ENCODE assay signal across 9 cellular contexts in genomic region chr2:102235491-102235890, GRCh38. TPM values are rescaled to one million over a fixed set of nuclear protein-coding genes. Genes with fewer than 3 reads are reported as not detected.
DNase-seq lines count a peak whose midpoint lies in the region; ATAC-seq and TF ChIP-seq lines count a peak whose summit lies in the region.
"Had no signal": no experiment of that assay in that cellular context is flagged by ENCODE, and none has a peak within 500 bp of the region (broad histone marks: within the 10 kb centered on the region; RNA-seq: fewer than 3 reads in every experiment).

No MANE protein-coding gene starts in this region.

- in situ Hi-C loops in transverse colon (cut with MboI; ENCODE audit: low pct_ligation_motif_present in 1 of 4, low pct_unique_long_range_greater_than_20kb in 1 of 4, low sequenced_read_pairs in 3 of 4) = loop anchor here in 1 of 4 donors (10.0 kb wide), 1 partner anchor 211 kb away; no protein-coding TSS in a partner anchor

- 84% methylated on average over 5 of the region's 5 CpGs for WGBS in liver
- 80 to 92% methylated on average over 2 to 5 of the region's 5 CpGs for WGBS in transverse colon (ENCODE audit: low coverage in 1 of 2), 2 donors

- no peaks in the 10 kb centered on the region for H3K27me3 ChIP-seq in liver (ENCODE audit: control insufficient read depth in 4 of 4, insufficient read depth in 4 of 4, low read length in 3 of 4)
- no peaks in the 10 kb centered on the region for H3K27me3 ChIP-seq in transverse colon

- H3K27me3 Mint-ChIP-seq in Calu3 (ENCODE audit: unreplicated experiment) = no peaks in the 10 kb centered on the region
- no peaks in the 10 kb centered on the region for H3K27me3 Mint-ChIP-seq in activated CD8-positive, alpha-beta T cell treated with anti-CD3 and anti-CD28 coated beads, Interleukin-2, amount 10 ng/mL, durations not matched to agents 7 days and 5 days (ENCODE audit: low read depth)

- no peak overlapping the region for H3K27ac ChIP-seq in liver (ENCODE audit: low read depth in 1 of 2, low read length in 2 of 2)
- no peak overlapping the region for H3K27ac ChIP-seq in transverse colon

- DNase-seq in Calu3 = peak; percentile 30
- DNase-seq in HCEC 1CT = peak; percentile 33
- DNase-seq in activated CD8-positive, alpha-beta T cell treated with anti-CD3 and anti-CD28 coated beads, Interleukin-2, amount 10 ng/mL, durations not matched to agents 7 days and 5 days = peak; percentile 54
- no peak for DNase-seq in transverse colon
- DNase-seq in NCI-H1694 (lab: John Stamatoyannopoulos, UW) = no peak

- H3K9me3 ChIP-seq in liver (ENCODE audit: control insufficient read depth in 4 of 4, low read length in 3 of 4) (no peaks in the 10 kb centered on the region), transverse colon (no peaks in the 10 kb centered on the region)

- TF ChIP-seq CTCF in Calu3 (IDR thresholded peaks at IDR 0.05; ENCODE audit: unreplicated experiment) = no peak
- peak; percentile 38 for TF ChIP-seq CTCF in liver (IDR thresholded peaks at IDR 0.05; ENCODE audit: low read depth, low read length, missing input control)
- peak in 1 of 5 experiments; percentile 4 for TF ChIP-seq CTCF in transverse colon (IDR thresholded peaks at IDR 0.05)

- no TSS peak for BruUV-seq in Calu3 (replicated peaks; lab: Mats Ljungman, UMichigan)

- H3K36me3 Mint-ChIP-seq in Calu3 (ENCODE audit: insufficient read depth, unreplicated experiment) = peaks cover 16% of the 10 kb centered on the region
- H3K36me3 Mint-ChIP-seq in activated CD8-positive, alpha-beta T cell treated with anti-CD3 and anti-CD28 coated beads, Interleukin-2, amount 10 ng/mL, durations not matched to agents 7 days and 5 days (ENCODE audit: low read depth) = peaks cover 1% of the 10 kb centered on the region
- H3K36me3 Mint-ChIP-seq: brain had no signal

- peaks cover 0 to 2% (median 1%) of the 10 kb centered on the region in 4 donors for H3K4me1 ChIP-seq in liver (ENCODE audit: control insufficient read depth in 4 of 4, insufficient read depth in 4 of 4, low read length in 3 of 4)
- peaks cover 0 to 2% (median 2%) of the 10 kb centered on the region in 4 donors for H3K4me1 ChIP-seq in transverse colon

- no peak overlapping the region for H3K4me3 Mint-ChIP-seq in Calu3 (ENCODE audit: low read depth, unreplicated experiment)
- H3K4me3 Mint-ChIP-seq in activated CD8-positive, alpha-beta T cell treated with anti-CD3 and anti-CD28 coated beads, Interleukin-2, amount 10 ng/mL, durations not matched to agents 7 days and 5 days = no peak overlapping the region
- H3K4me3 Mint-ChIP-seq: brain had no signal

- TF ChIP-seq EP300 in transverse colon (IDR thresholded peaks at IDR 0.05; ENCODE audit: low read depth) = no peak

- H3K27ac Mint-ChIP-seq in Calu3 (ENCODE audit: unreplicated experiment) = no peak overlapping the region
- peak overlapping the region; percentile 13 for H3K27ac Mint-ChIP-seq in activated CD8-positive, alpha-beta T cell treated with anti-CD3 and anti-CD28 coated beads, Interleukin-2, amount 10 ng/mL, durations not matched to agents 7 days and 5 days
- H3K27ac Mint-ChIP-seq: brain had no signal

- no peaks in the 10 kb centered on the region for H3K36me3 ChIP-seq in liver (ENCODE audit: control insufficient read depth in 4 of 4, insufficient read depth in 3 of 4, low read depth in 1 of 4, low read length in 3 of 4)
- no peaks in the 10 kb centered on the region for H3K36me3 ChIP-seq in transverse colon

- intact Hi-C loops in Calu3 (cut with micrococcal nuclease; ENCODE audit: unreplicated experiment) = no loop called here
- intact Hi-C loops in transverse colon (cut with DNase I; ENCODE audit: low total_unique reads) = loop anchor here (10.0 kb wide), 1 partner anchor 181 kb away; no protein-coding TSS in a partner anchor

- CTCF ChIA-PET in Calu3 (lab: Charles Lee) = interaction anchor here (0.6 to 1.0 kb wide), 2 partner anchors 67 to 215 kb away, joined by 4 read pairs; no protein-coding TSS in a partner anchor
- CTCF ChIA-PET in activated CD8-positive, alpha-beta T cell treated with anti-CD3 and anti-CD28 coated beads, Interleukin-2, amount 10 ng/mL, durations not matched to agents 7 days and 5 days (lab: Charles Lee) = interaction anchor here (0.6 to 3.4 kb wide), 11 partner anchors 15 to 942 kb away, joined by 3 to 25 read pairs (median 3); no protein-coding TSS in a partner anchor

- H3K4me1 Mint-ChIP-seq in Calu3 (ENCODE audit: low read depth, unreplicated experiment) = peaks cover 26% of the 10 kb centered on the region
- peaks cover 47% of the 10 kb centered on the region for H3K4me1 Mint-ChIP-seq in activated CD8-positive, alpha-beta T cell treated with anti-CD3 and anti-CD28 coated beads, Interleukin-2, amount 10 ng/mL, durations not matched to agents 7 days and 5 days (ENCODE audit: low read depth)

- POLR2A ChIA-PET in activated CD8-positive, alpha-beta T cell treated with anti-CD3 and anti-CD28 coated beads, Interleukin-2, amount 10 ng/mL, durations not matched to agents 7 days and 5 days (lab: Charles Lee) = no interaction called here

- H3K9ac ChIP-seq in liver (ENCODE audit: low read depth in 1 of 2, low read length in 2 of 2) = no peak overlapping the region

- H3K9me3 Mint-ChIP-seq in Calu3 (ENCODE audit: low read depth, unreplicated experiment) = no peaks in the 10 kb centered on the region
- no peaks in the 10 kb centered on the region for H3K9me3 Mint-ChIP-seq in activated CD8-positive, alpha-beta T cell treated with anti-CD3 and anti-CD28 coated beads, Interleukin-2, amount 10 ng/mL, durations not matched to agents 7 days and 5 days (ENCODE audit: insufficient read depth)
- H3K9me3 Mint-ChIP-seq: brain had no signal

- H3K4me3 ChIP-seq in liver (ENCODE audit: low read depth in 1 of 3, low read length in 3 of 3) (no peak overlapping the region), transverse colon (no peak overlapping the region)

- TF ChIP-seq RAD21 in liver (IDR thresholded peaks at IDR 0.05) = peak; percentile 60 to 78

- no peak for ATAC-seq in activated CD8-positive, alpha-beta T cell treated with anti-CD3 and anti-CD28 coated beads, Interleukin-2, amount 10 ng/mL, durations not matched to agents 7 days and 5 days
- ATAC-seq in HG03442 (IDR thresholded peaks at IDR 0.05; ENCODE audit: unreplicated experiment) (no peak), GM18868 (IDR thresholded peaks at IDR 0.05; ENCODE audit: unreplicated experiment) (no peak)

- no peak for TF ChIP-seq POLR2A in transverse colon (IDR thresholded peaks at IDR 0.05)

TF ChIP-seq in liver, 16 proteins besides CTCF, POLR2A, EP300 and RAD21 (continues in another document):
- TF ChIP-seq SP1 (IDR thresholded peaks at IDR 0.05) = no peak
- TF ChIP-seq EGR1 (IDR thresholded peaks at IDR 0.05; ENCODE audit: low read depth in 2 of 2) = no peak
- no peak for TF ChIP-seq HNF4G (IDR thresholded peaks at IDR 0.05)
- TF ChIP-seq RXRA (IDR thresholded peaks at IDR 0.05) = no peak
- no peak for TF ChIP-seq HNF4A (conservative IDR thresholded peaks at IDR 0.05)
- no peak for TF ChIP-seq YY1 (IDR thresholded peaks at IDR 0.05)
- no peak for TF ChIP-seq JUND (IDR thresholded peaks at IDR 0.05)
- TF ChIP-seq FOXA2 (IDR thresholded peaks at IDR 0.05) = no peak
- TF ChIP-seq GABPA (IDR thresholded peaks at IDR 0.05 in 1 of 2, conservative IDR thresholded peaks at IDR 0.05 in 1 of 2) = no peak
- TF ChIP-seq NR2F2 (IDR thresholded peaks at IDR 0.05) = no peak
- TF ChIP-seq REST (IDR thresholded peaks at IDR 0.05) = no peak
- no peak for TF ChIP-seq ZBTB33 (IDR thresholded peaks at IDR 0.05)

RNA-seq across cellular contexts. Expression of gene IL1RL2, which starts 48.7 kb away (rescaled TPM):
- 0.68 and 0.73 TPM in 2 replicates for total RNA-seq in Calu3 (2022)
- total RNA-seq in activated CD8-positive, alpha-beta T cell treated with anti-CD3 and anti-CD28 coated beads, Interleukin-2, amount 10 ng/mL, durations not matched to agents 7 days and 5 days = not detected
- total RNA-seq in liver = 1 to 10 TPM in 1 of 2 donors, under 1 TPM in 1; 0.98 to 1.3 TPM
- 1 to 10 TPM; 1.3 to 2.0 TPM for polyA plus RNA-seq in liver
- total RNA-seq in transverse colon = 1 to 10 TPM in 2 of 4 donors, not detected in 2; 1.5 to 1.9 TPM

Comparison
In these comparisons a context has a peak if more than half of its experiments do, and no peak if none do; other contexts are left out.
1. DNase-seq: peak in Calu3 (single experiment), HCEC 1CT (single experiment) and activated CD8-positive, alpha-beta T cell treated with anti-CD3 and anti-CD28 coated beads, Interleukin-2, amount 10 ng/mL, durations not matched to agents 7 days and 5 days (single experiment); none in transverse colon (single experiment) and NCI-H1694 (single experiment).